ENCODE assay signal across 1 cellular context in genomic region chr20:36460648-36461599, GRCh38.
A peak's percentile ranks its signal among the peaks of the same experiment; 100 is the strongest.
TF ChIP-seq lines count a peak whose summit lies in the region.

No MANE protein-coding gene starts in this region.

TF ChIP-seq in HepG2, 621 proteins besides CTCF, POLR2A, EP300 and RAD21 (continued from another document and continues in another):
- no peak; the same call in 1 of the 2 replicates for TF ChIP-seq CEBPG (CRISPR knock-in tag; IDR thresholded peaks at IDR 0.05)
- TF ChIP-seq SRSF4 (IDR thresholded peaks at IDR 0.05; ENCODE audit: low read depth, low read length, poor library complexity, severe bottlenecking): no peak
- TF ChIP-seq ZNF556 (CRISPR knock-in tag; IDR thresholded peaks at IDR 0.05; ENCODE audit: borderline replicate concordance): 0 out of 2 replicates have a peak, but pooled peaks have one; percentile 35
- TF ChIP-seq MED13 (CRISPR knock-in tag; IDR thresholded peaks at IDR 0.05): peak; percentile 89
- no peak for TF ChIP-seq IKZF1 (IDR thresholded peaks at IDR 0.05)
- peak; percentile 92 for TF ChIP-seq ZNF232 (CRISPR knock-in tag; IDR thresholded peaks at IDR 0.05; ENCODE audit: borderline replicate concordance)
- TF ChIP-seq KLF15 (CRISPR knock-in tag; IDR thresholded peaks at IDR 0.05; ENCODE audit: borderline replicate concordance): peak; percentile 89
- no peak for TF ChIP-seq DDIT3 (CRISPR knock-in tag; IDR thresholded peaks at IDR 0.05)
- TF ChIP-seq SNAI1 (CRISPR knock-in tag; IDR thresholded peaks at IDR 0.05; ENCODE audit: borderline replicate concordance): no peak
- no peak for TF ChIP-seq NFE2 (CRISPR knock-in tag; IDR thresholded peaks at IDR 0.05)
- TF ChIP-seq ZNF777 (CRISPR knock-in tag; IDR thresholded peaks at IDR 0.05): peak; percentile 83
- TF ChIP-seq DR1 (CRISPR knock-in tag; IDR thresholded peaks at IDR 0.05): peak; percentile 96
- peak; percentile 85 for TF ChIP-seq U2AF1 (optimal IDR thresholded peaks at IDR 0.05; ENCODE audit: low read depth, low read length)
- TF ChIP-seq SYNCRIP (IDR thresholded peaks at IDR 0.05; ENCODE audit: insufficient read depth, low read depth, low read length): no peak
- TF ChIP-seq MBD4 (IDR thresholded peaks at IDR 0.05; ENCODE audit: borderline replicate concordance, low read length): no peak
- TF ChIP-seq EEA1 (CRISPR knock-in tag; IDR thresholded peaks at IDR 0.05; ENCODE audit: borderline replicate concordance): peak; percentile 92
- TF ChIP-seq REXO4 (CRISPR knock-in tag; IDR thresholded peaks at IDR 0.05; ENCODE audit: borderline replicate concordance): no peak
- TF ChIP-seq JDP2 (CRISPR knock-in tag; IDR thresholded peaks at IDR 0.05; ENCODE audit: borderline replicate concordance): no peak
- TF ChIP-seq PHF8 (CRISPR knock-in tag; IDR thresholded peaks at IDR 0.05): peak; percentile 60
- peak; percentile 86; the same call in 1 of the 2 replicates for TF ChIP-seq ZNF317 (CRISPR knock-in tag; IDR thresholded peaks at IDR 0.05)
- TF ChIP-seq CENPT (CRISPR knock-in tag; IDR thresholded peaks at IDR 0.05; ENCODE audit: low read depth): peak; percentile 93
- no peak for TF ChIP-seq MEIS1 (CRISPR knock-in tag; IDR thresholded peaks at IDR 0.05; ENCODE audit: borderline replicate concordance)
- peak; percentile 71; the same call in 1 of the 2 replicates for TF ChIP-seq ZKSCAN1 (IDR thresholded peaks at IDR 0.05; ENCODE audit: low read length)
- no peak for TF ChIP-seq NBN (conservative IDR thresholded peaks at IDR 0.05)
- TF ChIP-seq ZNF335 (CRISPR knock-in tag; IDR thresholded peaks at IDR 0.05): no peak; the same call in 1 of the 2 replicates
- TF ChIP-seq REPIN1 (CRISPR knock-in tag; IDR thresholded peaks at IDR 0.05; ENCODE audit: borderline replicate concordance, low read depth): peak; percentile 83
- no peak for TF ChIP-seq SP140L (CRISPR knock-in tag; IDR thresholded peaks at IDR 0.05; ENCODE audit: borderline replicate concordance)
- no peak; the same call in 1 of the 2 replicates for TF ChIP-seq ZNF234 (CRISPR knock-in tag; conservative IDR thresholded peaks at IDR 0.05)
- TF ChIP-seq THAP9 (CRISPR knock-in tag; IDR thresholded peaks at IDR 0.05; ENCODE audit: borderline replicate concordance): peak; percentile 89
- TF ChIP-seq ZNF292 (CRISPR knock-in tag; IDR thresholded peaks at IDR 0.05; ENCODE audit: borderline replicate concordance, low read depth): peak; percentile 76; the same call in 1 of the 2 replicates
- TF ChIP-seq ZBTB49 (CRISPR knock-in tag; IDR thresholded peaks at IDR 0.05; ENCODE audit: borderline replicate concordance): no peak
- no peak for TF ChIP-seq AFF4 (CRISPR knock-in tag; IDR thresholded peaks at IDR 0.05)
- no peak for TF ChIP-seq FOXA1 (IDR thresholded peaks at IDR 0.05)
- TF ChIP-seq FOXA1 (CRISPR knock-in tag; IDR thresholded peaks at IDR 0.05): peak; percentile 32; the same call in 1 of the 2 replicates
- TF ChIP-seq PRDM4 (CRISPR knock-in tag; IDR thresholded peaks at IDR 0.05; ENCODE audit: borderline replicate concordance): no peak
- TF ChIP-seq ATM (IDR thresholded peaks at IDR 0.05; ENCODE audit: borderline replicate concordance): no peak
- no peak; the same call in 1 of the 2 replicates for TF ChIP-seq THAP8 (CRISPR knock-in tag; IDR thresholded peaks at IDR 0.05; ENCODE audit: borderline replicate concordance)
- peak; percentile 30; the same call in 1 of the 2 replicates for TF ChIP-seq ONECUT2 (CRISPR knock-in tag; IDR thresholded peaks at IDR 0.05)
- 0 out of 2 replicates have a peak, but pooled peaks have one; percentile 27 for TF ChIP-seq ZNF329 (CRISPR knock-in tag; IDR thresholded peaks at IDR 0.05; ENCODE audit: low read depth)
- TF ChIP-seq ZNF180 (CRISPR knock-in tag; IDR thresholded peaks at IDR 0.05; ENCODE audit: borderline replicate concordance, low read depth): no peak
- TF ChIP-seq GATAD1 (CRISPR knock-in tag; IDR thresholded peaks at IDR 0.05): peak; percentile 56
- TF ChIP-seq KAT2B (IDR thresholded peaks at IDR 0.05; ENCODE audit: borderline replicate concordance, low read depth, low read length): no peak
- peak; percentile 81; the same call in 1 of the 2 replicates for TF ChIP-seq CREBL2 (CRISPR knock-in tag; IDR thresholded peaks at IDR 0.05; ENCODE audit: borderline replicate concordance)
- TF ChIP-seq GPN1 (CRISPR knock-in tag; IDR thresholded peaks at IDR 0.05; ENCODE audit: borderline replicate concordance): peak; percentile 82; the same call in 1 of the 2 replicates
- no peak for TF ChIP-seq ZNF121 (CRISPR knock-in tag; IDR thresholded peaks at IDR 0.05)
- no peak for TF ChIP-seq ZNF780A (CRISPR knock-in tag; IDR thresholded peaks at IDR 0.05)
- TF ChIP-seq LRRFIP1 (CRISPR knock-in tag; conservative IDR thresholded peaks at IDR 0.05): no peak
- peak; percentile 51; the same call in 1 of the 2 replicates for TF ChIP-seq SMAD1 (CRISPR knock-in tag; IDR thresholded peaks at IDR 0.05; ENCODE audit: borderline replicate concordance, low read depth)
- no peak for TF ChIP-seq NCOA2 (CRISPR knock-in tag; IDR thresholded peaks at IDR 0.05)
